In the genomic region with DNA sequence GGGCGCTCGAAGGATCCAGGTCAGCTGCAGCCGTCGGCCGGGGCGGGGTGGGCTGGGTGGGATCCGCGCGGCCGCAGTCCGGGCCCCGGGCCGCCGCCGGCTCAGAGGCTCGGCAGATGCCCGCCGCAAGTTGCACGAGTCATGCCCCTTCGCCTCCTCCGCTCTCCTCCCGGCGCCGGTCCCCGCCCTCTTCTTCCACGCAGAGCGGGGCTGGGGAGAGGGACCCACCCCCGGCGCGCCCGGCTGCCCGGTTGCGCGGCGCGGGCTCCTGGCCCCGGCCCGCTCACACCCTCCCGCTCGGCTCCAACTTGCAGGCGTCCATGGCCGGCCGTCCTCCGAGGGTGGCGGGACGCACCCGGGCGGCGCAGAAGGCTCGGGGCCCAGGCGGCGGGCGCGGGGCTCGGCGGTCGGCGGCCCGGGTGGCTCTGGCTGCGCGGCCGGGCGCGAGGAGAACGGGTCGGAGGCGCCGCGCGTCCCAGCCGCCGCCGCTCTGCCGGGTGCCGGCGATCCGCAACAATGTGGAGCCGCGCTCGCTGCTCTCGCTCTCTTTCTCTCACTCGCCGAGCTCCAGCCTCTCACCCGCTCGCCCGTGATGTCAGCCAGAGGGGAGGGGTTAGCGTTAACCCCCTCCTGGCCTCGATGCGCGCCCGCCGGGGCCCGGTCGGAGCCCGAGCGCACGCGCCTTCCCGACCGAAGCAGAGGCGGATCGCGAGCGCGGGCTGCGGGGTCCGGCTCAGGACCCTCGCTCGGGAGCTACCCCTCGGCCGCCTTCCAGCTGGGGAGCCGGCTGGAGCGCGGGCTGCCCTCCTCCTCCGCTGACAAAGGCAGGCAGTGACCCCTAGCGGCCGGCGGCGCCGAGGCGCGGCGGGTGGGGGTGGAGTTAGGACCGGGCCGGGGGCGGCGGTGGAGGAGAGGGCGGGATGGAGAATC, we compare ENCODE assay signal across 8 cellular contexts. TPM values are rescaled to one million over a fixed set of nuclear protein-coding genes. Genes with fewer than 3 reads are reported as not detected.
DNase-seq lines count a peak whose midpoint lies in the region; ATAC-seq and TF ChIP-seq lines count a peak whose summit lies in the region.

A gene with protein sequence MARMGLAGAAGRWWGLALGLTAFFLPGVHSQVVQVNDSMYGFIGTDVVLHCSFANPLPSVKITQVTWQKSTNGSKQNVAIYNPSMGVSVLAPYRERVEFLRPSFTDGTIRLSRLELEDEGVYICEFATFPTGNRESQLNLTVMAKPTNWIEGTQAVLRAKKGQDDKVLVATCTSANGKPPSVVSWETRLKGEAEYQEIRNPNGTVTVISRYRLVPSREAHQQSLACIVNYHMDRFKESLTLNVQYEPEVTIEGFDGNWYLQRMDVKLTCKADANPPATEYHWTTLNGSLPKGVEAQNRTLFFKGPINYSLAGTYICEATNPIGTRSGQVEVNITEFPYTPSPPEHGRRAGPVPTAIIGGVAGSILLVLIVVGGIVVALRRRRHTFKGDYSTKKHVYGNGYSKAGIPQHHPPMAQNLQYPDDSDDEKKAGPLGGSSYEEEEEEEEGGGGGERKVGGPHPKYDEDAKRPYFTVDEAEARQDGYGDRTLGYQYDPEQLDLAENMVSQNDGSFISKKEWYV (minus strand): TSS at position 550 of the 930 bp plus-strand sequence. CDS start 647 bp downstream, outside the sequence.

- WGBS in GM23248 (ENCODE audit: low coverage in 1 of 2, low lambda C conversion rate in 2 of 2, missing lambda C conversion rate in 2 of 2), 2 experiments: 1% methylated on average over 79 to 116 of the region's 128 CpGs
- WGBS in gastroesophageal sphincter (ENCODE audit: low coverage in 1 of 2), 2 donors: no CpG with 5 or more reads among the region's 128 CpGs

- peak within 1 kb of the TSS; percentile 74 for H3K9ac ChIP-seq in GM23248

- H4K20me1 ChIP-seq in GM23248 (ENCODE audit: insufficient read depth): no peaks in the 10 kb centered on the region

- no peak within 1 kb of the TSS for H3K27ac Mint-ChIP-seq in activated naive CD4-positive, alpha-beta T cell treated with anti-CD3 and anti-CD28 coated beads for 36 hours

- peak; percentile 38 to 80 for TF ChIP-seq POLR2A in gastroesophageal sphincter (IDR thresholded peaks at IDR 0.05)

- CTCF ChIA-PET in activated naive CD4-positive, alpha-beta T cell treated with anti-CD3 and anti-CD28 coated beads for 36 hours (lab: Charles Lee): interaction anchor here (0.7 to 3.9 kb wide), 33 partner anchors 8 to 383 kb away, joined by 3 to 45 read pairs (median 4); a partner anchor contains a TSS

- H3K79me2 ChIP-seq in GM23248 (ENCODE audit: insufficient read depth): peaks cover 11% of the 10 kb centered on the region

- H3K27ac ChIP-seq in GM23248 (peak within 1 kb of the TSS; percentile 44; the same call in 1 of the 2 replicates), SJSA1 (no peak within 1 kb of the TSS), gastroesophageal sphincter (peak within 1 kb of the TSS; percentile 61 to 97 (median 90))

- H3K4me1 ChIP-seq in GM23248 (ENCODE audit: insufficient read depth) (peaks cover 4% of the 10 kb centered on the region), SJSA1 (replicated peaks) (peaks cover 10% of the 10 kb centered on the region), gastroesophageal sphincter (peaks cover 0 to 33% (median 18%) of the 10 kb centered on the region in 3 donors)

- in situ Hi-C loops in GM23248 (cut with MboI): no loop called here

- ATAC-seq in gastroesophageal sphincter: peak; percentile 92

- no peaks in the 10 kb centered on the region for H3K9me2 ChIP-seq in GM23248 (ENCODE audit: insufficient read depth)

- peaks cover 14% of the 10 kb centered on the region for H3K4me1 Mint-ChIP-seq in activated naive CD4-positive, alpha-beta T cell treated with anti-CD3 and anti-CD28 coated beads for 36 hours (ENCODE audit: low read depth)

- TF ChIP-seq CTCF in gastroesophageal sphincter (IDR thresholded peaks at IDR 0.05): peak in 3 of 4 experiments; percentile 83 to 100 (median 86)

- H3F3A ChIP-seq in GM23248 (ENCODE audit: insufficient read depth): no peaks in the 10 kb centered on the region

- H3K4me3 Mint-ChIP-seq in activated naive CD4-positive, alpha-beta T cell treated with anti-CD3 and anti-CD28 coated beads for 36 hours: peak within 1 kb of the TSS; percentile 81

- H3K4me2 ChIP-seq in GM23248 (ENCODE audit: unreplicated experiment): peak within 1 kb of the TSS; percentile 88

- no peaks in the 10 kb centered on the region for H3K9me3 Mint-ChIP-seq in activated naive CD4-positive, alpha-beta T cell treated with anti-CD3 and anti-CD28 coated beads for 36 hours

- H3K36me3 Mint-ChIP-seq in activated naive CD4-positive, alpha-beta T cell treated with anti-CD3 and anti-CD28 coated beads for 36 hours (ENCODE audit: low read depth): no peaks in the 10 kb centered on the region

- H3K36me3 ChIP-seq in GM23248 (ENCODE audit: low read depth) (no peaks in the 10 kb centered on the region), SJSA1 (no peaks in the 10 kb centered on the region), gastroesophageal sphincter (no peaks in the 10 kb centered on the region)

- H3K27me3 Mint-ChIP-seq in activated naive CD4-positive, alpha-beta T cell treated with anti-CD3 and anti-CD28 coated beads for 36 hours (ENCODE audit: low read depth): peaks cover 20% of the 10 kb centered on the region

- peak within 1 kb of the TSS; percentile 76 for H3K4me3 ChIP-seq in GM23248
- peak within 1 kb of the TSS; percentile 62 for H3K4me3 ChIP-seq in SJSA1
- H3K4me3 ChIP-seq in gastroesophageal sphincter: peak within 1 kb of the TSS; percentile 77 to 86

- no peaks in the 10 kb centered on the region for H3K27me3 ChIP-seq in GM23248 (replicated peaks; ENCODE audit: insufficient read depth)
- no peaks in the 10 kb centered on the region for H3K27me3 ChIP-seq in SJSA1 (replicated peaks)
- H3K27me3 ChIP-seq in gastroesophageal sphincter: no peaks in the 10 kb centered on the region

- no peak for TF ChIP-seq EP300 in gastroesophageal sphincter (IDR thresholded peaks at IDR 0.05)

- H2AFZ ChIP-seq in GM23248: peak within 1 kb of the TSS; percentile 90

- intact Hi-C loops in activated naive CD4-positive, alpha-beta T cell treated with anti-CD3 and anti-CD28 coated beads for 36 hours (cut with micrococcal nuclease): loop anchor here (1.0 to 10.0 kb wide), 5 partner anchors 56 to 379 kb away; no protein-coding TSS in a partner anchor

- DNase-seq in GDM1 (lab: John Stamatoyannopoulos, UW) (peak; percentile 86), GM23248 (peak; percentile 94), LHCN-M2 (ENCODE audit: low read depth) (peak; percentile 83), SJSA1 (ENCODE audit: low read depth in 1 of 2, low spot score in 2 of 2) (peak; percentile 75 to 88), nucleus accumbens (lab: John Stamatoyannopoulos, UW) (peak in 54 of 56 donors; percentile 59 to 98 (median 91)), superior temporal gyrus (ENCODE audit: extremely low spot score) (peak; percentile 88)
- peak; percentile 88 for DNase-seq in activated naive CD4-positive, alpha-beta T cell treated with anti-CD3 and anti-CD28 coated beads for 36 hours

- H3K9me3 ChIP-seq in GM23248 (ENCODE audit: low read depth) (no peaks in the 10 kb centered on the region), SJSA1 (replicated peaks) (no peaks in the 10 kb centered on the region), gastroesophageal sphincter (no peaks in the 10 kb centered on the region)

RNA-seq across cellular contexts. Expression of the gene that starts here (rescaled TPM):
- total RNA-seq in GM23248 (2014; rRNA removed; shearing (Covaris generic)): 0.76 and 5.2 TPM in 2 replicates
- polyA plus RNA-seq in GM23248 (2016; fragmentation: Nextera tagmentation; extraction: Ambion mirVana): 1.0 and 1.3 TPM in 2 replicates
- 3.3 and 3.8 TPM in 2 replicates for total RNA-seq in LHCN-M2 (2014; rRNA removed)
- polyA plus RNA-seq in LHCN-M2 (2012): 5.0 TPM
- 1.3 and 2.3 TPM in 2 replicates for total RNA-seq in SJSA1 (2014; rRNA removed; shearing (Covaris generic))
- total RNA-seq in activated naive CD4-positive, alpha-beta T cell treated with anti-CD3 and anti-CD28 coated beads for 36 hours: 1 to 10 TPM; 2.0 to 2.5 TPM
- total RNA-seq in gastroesophageal sphincter: 1 to 10 TPM; 2.6 to 7.1 (median 4.3) TPM
